ENCODE assay signal across 17 cellular contexts in genomic region chr6:128821116-128821515, GRCh38.
DNase-seq lines count a peak whose midpoint lies in the region; ATAC-seq and TF ChIP-seq lines count a peak whose summit lies in the region.
"Had no signal": no experiment of that assay in that cellular context is flagged by ENCODE, and none has a peak within 500 bp of the region (broad histone marks: within the 10 kb centered on the region; RNA-seq: fewer than 3 reads in every experiment).

No MANE protein-coding gene starts in this region.

- ATAC-seq in GM21786 (IDR thresholded peaks at IDR 0.05; ENCODE audit: unreplicated experiment) (no peak), GM18909 (IDR thresholded peaks at IDR 0.05; ENCODE audit: poor library complexity, unreplicated experiment) (no peak), HG03342 (IDR thresholded peaks at IDR 0.05; ENCODE audit: unreplicated experiment) (no peak)
- ATAC-seq: HepG2 had no signal

- no peak overlapping the region for H3K4me3 ChIP-seq in cardiac fibroblast (replicated peaks in 1 of 2; ENCODE audit: low read depth in 2 of 2, low read length in 2 of 2)
- H3K4me3 ChIP-seq: BLaER1 had no signal

- DNase-seq in Ammon's horn (ENCODE audit: low spot score) (peak; percentile 23), cardiac fibroblast (ENCODE audit: low read depth in 2 of 2) (peak; percentile 30 to 54), foreskin melanocyte (peak; percentile 9), pons (ENCODE audit: low spot score) (peak; percentile 69), SIG-M5 treated with dmso at 0.1 percent for 504 hours (lab: John Stamatoyannopoulos, UW; ENCODE audit: unreplicated experiment) (no peak)
- DNase-seq: ACHN; AML-193; CD4-positive, alpha-beta memory T cell; DMS153; DMS79; GDM1; H9 had no signal

- TF ChIP-seq CTCF in cardiac fibroblast (IDR thresholded peaks at IDR 0.05; ENCODE audit: low read depth, low read length), result no peak
